1 cellular context compared by ENCODE assay signal in the genomic region with DNA sequence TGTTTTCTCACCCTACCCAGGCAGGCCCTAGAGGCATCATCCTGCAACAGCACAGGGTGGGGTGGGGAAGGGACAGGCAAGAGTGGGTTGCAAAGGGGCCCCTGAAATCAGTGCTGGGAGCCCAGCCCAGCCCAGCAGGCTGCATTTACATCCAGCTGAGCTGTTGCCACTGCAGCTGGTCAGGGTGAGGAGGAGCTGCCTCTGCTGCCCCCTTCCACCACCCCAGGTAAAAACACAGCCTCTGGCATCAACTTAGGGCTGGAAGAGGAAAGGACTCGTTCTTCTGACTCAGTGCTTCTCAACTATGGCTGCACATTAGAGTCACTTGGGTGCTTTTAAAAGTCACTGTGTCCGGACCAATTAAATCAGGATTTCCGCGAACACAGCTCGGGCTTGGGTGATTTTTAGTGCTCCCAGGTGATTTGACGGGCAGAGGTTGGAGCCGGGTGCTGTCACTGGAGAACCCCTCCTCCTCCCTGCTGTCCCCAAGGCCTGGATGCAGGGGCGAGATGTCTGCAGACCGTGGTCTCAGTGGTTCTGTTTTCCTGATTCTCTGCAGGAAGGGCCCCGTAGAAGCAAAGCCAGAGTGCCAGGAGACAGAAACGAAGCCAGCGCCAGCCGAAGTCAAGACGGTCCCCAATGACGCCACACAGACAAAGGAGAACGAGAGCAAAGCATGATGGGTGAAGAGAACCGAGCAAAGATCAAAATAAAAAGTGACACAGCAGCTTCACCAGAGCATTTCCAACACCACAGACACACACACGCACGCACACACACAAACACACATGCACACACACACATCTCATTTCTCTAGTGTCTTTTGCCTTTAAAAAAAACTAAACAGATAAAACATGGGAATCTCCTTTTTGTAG.
TF ChIP-seq lines count a peak whose summit lies in the region.

No MANE protein-coding gene starts in this region.

TF ChIP-seq in SK-N-SH, 30 proteins besides CTCF, POLR2A, EP300 and RAD21:
- no peak for TF ChIP-seq SMC3 (IDR thresholded peaks at IDR 0.05; ENCODE audit: low read depth, low read length)
- 0 out of 2 replicates have a peak, but pooled peaks have one; percentile 15 for TF ChIP-seq FOXJ3 (CRISPR knock-in tag; IDR thresholded peaks at IDR 0.05)
